Comparison of ENCODE assay signal across 8 cellular contexts in the genomic region with DNA sequence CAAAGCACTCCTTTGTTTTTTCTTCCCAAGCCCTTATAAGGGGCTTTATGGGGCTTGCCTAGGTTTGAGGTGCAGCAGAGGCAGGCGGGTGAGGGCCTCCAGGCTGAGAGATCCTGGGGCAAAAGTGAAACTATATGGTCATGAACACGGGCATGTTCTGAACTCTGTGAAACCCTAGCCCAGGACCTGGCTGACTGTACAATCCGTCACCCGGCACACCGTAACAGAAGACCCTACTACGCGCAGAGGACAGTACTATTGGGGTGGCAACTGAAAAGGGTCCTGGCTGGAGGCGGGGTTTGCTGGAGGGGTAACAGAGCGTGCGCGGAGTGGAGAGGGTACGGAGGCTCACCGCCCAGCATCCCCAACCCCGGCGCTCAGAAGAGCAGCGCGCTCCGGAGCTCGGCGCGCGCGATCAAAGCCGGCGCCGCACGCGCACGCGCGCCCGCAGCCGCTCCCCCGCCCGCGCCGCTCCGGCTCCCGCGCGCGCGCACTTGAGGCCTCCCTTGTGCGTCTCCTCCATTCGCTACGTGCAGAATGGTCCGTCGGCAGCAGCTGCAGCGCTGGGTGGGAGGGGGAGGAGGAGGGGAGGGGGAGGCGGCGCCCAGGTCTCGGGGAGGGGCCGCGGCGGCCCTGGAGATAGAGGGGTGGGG. TPM values are rescaled to one million over a fixed set of nuclear protein-coding genes. Genes with fewer than 3 reads are reported as not detected.
DNase-seq lines count a peak whose midpoint lies in the region; ATAC-seq and TF ChIP-seq lines count a peak whose summit lies in the region.

No MANE protein-coding gene starts in this region.

- H3K27me3 ChIP-seq in BLaER1 (no peaks in the 10 kb centered on the region), HUES64 (ENCODE audit: insufficient read depth, low read length) (no peaks in the 10 kb centered on the region), esophagus squamous epithelium (peaks cover 0 to 13% (median 0%) of the 10 kb centered on the region in 4 donors)

- H3K4me3 ChIP-seq in BLaER1, result peak overlapping the region; percentile 67
- H3K4me3 ChIP-seq in HUES64 (ENCODE audit: low read length), result peak overlapping the region; percentile 64
- peak overlapping the region; percentile 30 to 71 (median 53) for H3K4me3 ChIP-seq in esophagus squamous epithelium

- peak; percentile 33 for ATAC-seq in GM21367 (IDR thresholded peaks at IDR 0.05; ENCODE audit: unreplicated experiment)

- intact Hi-C loops in esophagus squamous epithelium (cut with DNase I), result no loop called here

- H3K4me2 ChIP-seq in BLaER1, result peak overlapping the region; percentile 93

- WGBS in HUES64, result 3% methylated on average over 55 of the region's 55 CpGs
- 0 to 9% methylated on average over 9 to 16 of the region's 55 CpGs for WGBS in esophagus squamous epithelium, 2 donors

- H4K20me1 ChIP-seq in BLaER1, result no peaks in the 10 kb centered on the region

- H3K4me1 ChIP-seq in BLaER1 (peaks cover 74% of the 10 kb centered on the region), HUES64 (ENCODE audit: insufficient read depth, low read length) (peaks cover 32% of the 10 kb centered on the region), esophagus squamous epithelium (peaks cover 37 to 81% (median 44%) of the 10 kb centered on the region in 3 donors)

- H3K9ac ChIP-seq in BLaER1 (peak overlapping the region; percentile 74), HUES64 (ENCODE audit: low read depth, low read length) (peak overlapping the region; percentile 71)

- H3K27ac Mint-ChIP-seq in nephron progenitor cell, result no peak overlapping the region

- no peaks in the 10 kb centered on the region for H3K36me3 ChIP-seq in BLaER1
- H3K36me3 ChIP-seq in HUES64 (ENCODE audit: insufficient read depth, low read length), result no peaks in the 10 kb centered on the region
- no peaks in the 10 kb centered on the region for H3K36me3 ChIP-seq in esophagus squamous epithelium

- peak; percentile 24 for DNase-seq in activated CD8-positive, alpha-beta memory T cell treated with anti-CD3 and anti-CD28 coated beads, Interleukin-2, amount 50 U/mL, for 24 hours (ENCODE audit: extremely low read depth)
- DNase-seq in esophagus squamous epithelium (lab: John Stamatoyannopoulos, UW) (no peak), nephron progenitor cell (peak; percentile 89), stromal cell of bone marrow (ENCODE audit: low read depth) (peak; percentile 61), NCI-H69 (lab: John Stamatoyannopoulos, UW) (no peak)

- peak overlapping the region; percentile 81 for H3K4me3 Mint-ChIP-seq in nephron progenitor cell

- H3K27ac ChIP-seq in BLaER1 (peak overlapping the region; percentile 71), HUES64 (ENCODE audit: low read depth, low read length) (peak overlapping the region; percentile 23; the same call in 1 of the 2 replicates), esophagus squamous epithelium (peak overlapping the region; percentile 56 to 83 (median 80))

- TF ChIP-seq CTCF in esophagus squamous epithelium (IDR thresholded peaks at IDR 0.05), result peak in 1 of 6 experiments; percentile 9
- TF ChIP-seq CTCF in nephron progenitor cell (IDR thresholded peaks at IDR 0.05), result no peak

- no peaks in the 10 kb centered on the region for H3K36me3 Mint-ChIP-seq in nephron progenitor cell (ENCODE audit: low read depth)

- peak in 2 of 4 donors; percentile 18 to 51 for TF ChIP-seq POLR2A in esophagus squamous epithelium (IDR thresholded peaks at IDR 0.05)

- H3K9me3 ChIP-seq in BLaER1, result no peaks in the 10 kb centered on the region
- H3K9me3 ChIP-seq in HUES64 (ENCODE audit: insufficient read depth, low read depth, low read length), result no peaks in the 10 kb centered on the region
- H3K9me3 ChIP-seq in esophagus squamous epithelium, result no peaks in the 10 kb centered on the region

- no peaks in the 10 kb centered on the region for H3K9me3 Mint-ChIP-seq in nephron progenitor cell

- peaks cover 64% of the 10 kb centered on the region for H3K4me1 Mint-ChIP-seq in nephron progenitor cell

- peaks cover 27% of the 10 kb centered on the region for H3K27me3 Mint-ChIP-seq in nephron progenitor cell (ENCODE audit: low read depth, poor library complexity)

RNA-seq across cellular contexts. Expression of gene MRPL14, which starts 54.2 kb away (rescaled TPM):
- 73.2 TPM for polyA plus RNA-seq in HUES64 (2013, experiment 1 of 2)
- 69.5 TPM for polyA plus RNA-seq in HUES64 (2013, experiment 2 of 2)
- 10 to 100 TPM; 41.7 to 60.3 (median 53.6) TPM for total RNA-seq in esophagus squamous epithelium

RNA-seq across cellular contexts. Expression of gene TMEM63B, which starts 54.3 kb away (rescaled TPM):
- polyA plus RNA-seq in HUES64 (2013, experiment 1 of 2), result 28.4 TPM
- polyA plus RNA-seq in HUES64 (2013, experiment 2 of 2), result 34.5 TPM
- 10 to 100 TPM; 27.8 to 56.3 (median 45.5) TPM for total RNA-seq in esophagus squamous epithelium

Comparison
In these comparisons a context has a peak if more than half of its experiments do, and no peak if none do; other contexts are left out.
1. H3K27ac ChIP-seq: peak in every context shown above with its lines; median percentile 80 in esophagus squamous epithelium; 71 in BLaER1; 23 in HUES64.
2. DNase-seq: peak in activated CD8-positive, alpha-beta memory T cell treated with anti-CD3 and anti-CD28 coated beads, Interleukin-2, amount 50 U/mL, for 24 hours (single experiment), nephron progenitor cell (single experiment) and stromal cell of bone marrow (single experiment); none in esophagus squamous epithelium (single experiment) and NCI-H69 (single experiment).
3. Peak in every context shown above with its lines, with median percentiles within 50 percentile points of each other: H3K4me3 ChIP-seq.